14 cellular contexts compared by ENCODE assay signal in the genomic region with DNA sequence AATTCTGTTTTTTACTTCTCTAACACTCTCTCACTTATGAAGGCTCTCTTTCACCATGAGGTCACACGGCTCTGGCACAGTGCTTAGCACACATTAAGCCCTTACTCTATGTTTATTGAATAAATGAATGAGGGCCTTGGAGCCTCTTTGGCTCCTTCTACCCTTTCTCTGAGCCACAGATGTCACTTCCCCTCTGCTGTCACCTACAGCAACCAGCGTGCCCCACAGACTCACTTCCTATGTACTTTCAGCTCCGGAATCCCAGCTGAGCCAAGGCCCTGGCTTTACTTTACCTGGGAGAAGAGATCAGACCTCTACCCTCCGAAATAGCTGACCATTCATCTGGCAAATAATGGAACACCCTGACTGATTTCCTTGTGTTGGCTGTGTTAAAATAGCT. TPM values are rescaled to one million over a fixed set of nuclear protein-coding genes. Genes with fewer than 3 reads are reported as not detected.
A peak's percentile ranks its signal among the peaks of the same experiment; 100 is the strongest.
DNase-seq lines count a peak whose midpoint lies in the region; ATAC-seq and TF ChIP-seq lines count a peak whose summit lies in the region.
"Had no signal": no experiment of that assay in that cellular context is flagged by ENCODE, and none has a peak within 500 bp of the region (broad histone marks: within the 10 kb centered on the region; RNA-seq: fewer than 3 reads in every experiment).

No MANE protein-coding gene starts in this region.

- no peak for TF ChIP-seq CTCF in parathyroid adenoma (IDR thresholded peaks at IDR 0.05)
- TF ChIP-seq CTCF in brain microvascular endothelial cell (IDR thresholded peaks at IDR 0.05; ENCODE audit: low read depth, low read length, missing control alignments): no peak

- no peak overlapping the region for H2AFZ ChIP-seq in parathyroid adenoma

- H3K4me3 ChIP-seq in parathyroid adenoma (ENCODE audit: low read depth, low read length): no peak overlapping the region
- no peak overlapping the region for H3K4me3 ChIP-seq in brain microvascular endothelial cell (ENCODE audit: low read depth, low read length)
- H3K4me3 ChIP-seq: ascending aorta, heart left ventricle, suprapubic skin had no signal

- ATAC-seq in HG03469 (IDR thresholded peaks at IDR 0.05; ENCODE audit: unreplicated experiment): peak; percentile 39

- H3K27ac Mint-ChIP-seq in activated CD4-positive, alpha-beta T cell treated with anti-CD3 and anti-CD28 coated beads, Interleukin-2, amount 10 ng/mL, durations not matched to agents 24 days and 14 days: peak overlapping the region; percentile 48
- peak overlapping the region; percentile 5 for H3K27ac Mint-ChIP-seq in activated T-helper 1 cell treated with anti-CD3 and anti-CD28 coated beads, Interleukin-12 subunit alpha, Interleukin-12 subunit beta, Interleukin-2, Interleukin-4 antibody, amounts not matched to agents 30 ng/mL and 10 ng/mL and 1 ng/mL, durations not matched to agents 14 hours and 24 hours and 36 hours
- H3K27ac Mint-ChIP-seq: endodermal cell had no signal

- H3K4me2 ChIP-seq in parathyroid adenoma (ENCODE audit: low read length): no peak overlapping the region

- no peak overlapping the region for H3K9ac ChIP-seq in parathyroid adenoma

- no peaks in the 10 kb centered on the region for H3K9me3 Mint-ChIP-seq in activated CD4-positive, alpha-beta T cell treated with anti-CD3 and anti-CD28 coated beads, Interleukin-2, amount 10 ng/mL, durations not matched to agents 24 days and 14 days
- no peaks in the 10 kb centered on the region for H3K9me3 Mint-ChIP-seq in activated T-helper 1 cell treated with anti-CD3 and anti-CD28 coated beads, Interleukin-12 subunit alpha, Interleukin-12 subunit beta, Interleukin-2, Interleukin-4 antibody, amounts not matched to agents 30 ng/mL and 10 ng/mL and 1 ng/mL, durations not matched to agents 14 hours and 24 hours and 36 hours
- H3K9me3 Mint-ChIP-seq: endodermal cell had no signal

- H3K27me3 ChIP-seq in parathyroid adenoma (ENCODE audit: control insufficient read depth, insufficient read depth, low read length) (no peaks in the 10 kb centered on the region), brain microvascular endothelial cell (replicated peaks) (no peaks in the 10 kb centered on the region)
- H3K27me3 ChIP-seq: ascending aorta, heart left ventricle, suprapubic skin had no signal

- intact Hi-C loops in activated CD4-positive, alpha-beta T cell treated with anti-CD3 and anti-CD28 coated beads, Interleukin-2, amount 10 ng/mL, durations not matched to agents 24 days and 14 days (cut with micrococcal nuclease): loop anchor here (2.0 to 10.0 kb wide), 4 partner anchors 118 to 876 kb away; a partner anchor contains a TSS
- intact Hi-C loops in activated T-helper 1 cell treated with anti-CD3 and anti-CD28 coated beads, Interleukin-12 subunit alpha, Interleukin-12 subunit beta, Interleukin-2, Interleukin-4 antibody, amounts not matched to agents 30 ng/mL and 10 ng/mL and 1 ng/mL, durations not matched to agents 14 hours and 24 hours and 36 hours (cut with micrococcal nuclease): loop anchor here (5.0 kb wide), 5 partner anchors 238 to 873 kb away; a partner anchor contains a TSS

- no peaks in the 10 kb centered on the region for H3K36me3 ChIP-seq in parathyroid adenoma (ENCODE audit: control insufficient read depth, insufficient read depth, low read length)
- no peaks in the 10 kb centered on the region for H3K36me3 ChIP-seq in brain microvascular endothelial cell (replicated peaks)
- H3K36me3 ChIP-seq: ascending aorta, heart left ventricle, suprapubic skin had no signal

- no peaks in the 10 kb centered on the region for H3K9me3 ChIP-seq in parathyroid adenoma (ENCODE audit: control insufficient read depth, low read length)
- H3K9me3 ChIP-seq: ascending aorta, heart left ventricle, suprapubic skin had no signal

- H3K27me3 Mint-ChIP-seq in activated CD4-positive, alpha-beta T cell treated with anti-CD3 and anti-CD28 coated beads, Interleukin-2, amount 10 ng/mL, durations not matched to agents 24 days and 14 days: peaks cover 3% of the 10 kb centered on the region
- peaks cover 9% of the 10 kb centered on the region for H3K27me3 Mint-ChIP-seq in activated T-helper 1 cell treated with anti-CD3 and anti-CD28 coated beads, Interleukin-12 subunit alpha, Interleukin-12 subunit beta, Interleukin-2, Interleukin-4 antibody, amounts not matched to agents 30 ng/mL and 10 ng/mL and 1 ng/mL, durations not matched to agents 14 hours and 24 hours and 36 hours (ENCODE audit: insufficient read depth)

- H3K4me1 ChIP-seq in parathyroid adenoma: no peaks in the 10 kb centered on the region
- H3K4me1 ChIP-seq: ascending aorta, suprapubic skin had no signal

- in situ Hi-C loops in brain microvascular endothelial cell (cut with HindIII; ENCODE audit: low pct_ligation_motif_present, low sequenced_read_pairs): no loop called here

- no peaks in the 10 kb centered on the region for H3K36me3 Mint-ChIP-seq in activated CD4-positive, alpha-beta T cell treated with anti-CD3 and anti-CD28 coated beads, Interleukin-2, amount 10 ng/mL, durations not matched to agents 24 days and 14 days (ENCODE audit: low read depth)
- no peaks in the 10 kb centered on the region for H3K36me3 Mint-ChIP-seq in activated T-helper 1 cell treated with anti-CD3 and anti-CD28 coated beads, Interleukin-12 subunit alpha, Interleukin-12 subunit beta, Interleukin-2, Interleukin-4 antibody, amounts not matched to agents 30 ng/mL and 10 ng/mL and 1 ng/mL, durations not matched to agents 14 hours and 24 hours and 36 hours (ENCODE audit: low read depth)

- H3K4me1 Mint-ChIP-seq in activated CD4-positive, alpha-beta T cell treated with anti-CD3 and anti-CD28 coated beads, Interleukin-2, amount 10 ng/mL, durations not matched to agents 24 days and 14 days: peaks cover 20% of the 10 kb centered on the region
- peaks cover 22% of the 10 kb centered on the region for H3K4me1 Mint-ChIP-seq in activated T-helper 1 cell treated with anti-CD3 and anti-CD28 coated beads, Interleukin-12 subunit alpha, Interleukin-12 subunit beta, Interleukin-2, Interleukin-4 antibody, amounts not matched to agents 30 ng/mL and 10 ng/mL and 1 ng/mL, durations not matched to agents 14 hours and 24 hours and 36 hours (ENCODE audit: low read depth)

- peak overlapping the region; percentile 9 for H3K4me3 Mint-ChIP-seq in activated CD4-positive, alpha-beta T cell treated with anti-CD3 and anti-CD28 coated beads, Interleukin-2, amount 10 ng/mL, durations not matched to agents 24 days and 14 days
- no peak overlapping the region for H3K4me3 Mint-ChIP-seq in activated T-helper 1 cell treated with anti-CD3 and anti-CD28 coated beads, Interleukin-12 subunit alpha, Interleukin-12 subunit beta, Interleukin-2, Interleukin-4 antibody, amounts not matched to agents 30 ng/mL and 10 ng/mL and 1 ng/mL, durations not matched to agents 14 hours and 24 hours and 36 hours
- H3K4me3 Mint-ChIP-seq: endodermal cell had no signal

- peak overlapping the region; percentile 61 for H3K27ac ChIP-seq in parathyroid adenoma
- no peak overlapping the region for H3K27ac ChIP-seq in brain microvascular endothelial cell
- H3K27ac ChIP-seq: ascending aorta, RWPE1, suprapubic skin had no signal

- H3K79me2 ChIP-seq in parathyroid adenoma: no peaks in the 10 kb centered on the region

- DNase-seq in activated CD4-positive, alpha-beta T cell treated with anti-CD3 and anti-CD28 coated beads, Interleukin-2, amount 10 ng/mL, durations not matched to agents 24 days and 14 days: peak; percentile 70
- DNase-seq in activated CD4-positive, alpha-beta T cell treated with anti-CD3 and anti-CD28 coated beads for 1 hour: no peak
- DNase-seq in activated T-helper 1 cell treated with anti-CD3 and anti-CD28 coated beads, Interleukin-12 subunit alpha, Interleukin-12 subunit beta, Interleukin-2, Interleukin-4 antibody, amounts not matched to agents 30 ng/mL and 10 ng/mL and 1 ng/mL, durations not matched to agents 14 hours and 24 hours and 36 hours (ENCODE audit: low spot score): no peak
- DNase-seq in NK-92 treated with Interleukin-12 subunit alpha and Interleukin-12 subunit beta, amount 100 ng/mL, for 24 hours (lab: John Stamatoyannopoulos, UW): no peak
- DNase-seq in brain microvascular endothelial cell: no peak
- no peak for DNase-seq in COLO829 (ENCODE audit: low spot score)
- DNase-seq: activated CD4-positive, alpha-beta T cell treated with anti-CD3 and anti-CD28 coated beads, Interleukin-2, amount 50 U/mL, for 1 hour had no signal

RNA-seq across cellular contexts. Expression of a gene that starts 53.7 kb away (rescaled TPM):
- not detected in 2 replicates for total RNA-seq in activated CD4-positive, alpha-beta T cell treated with anti-CD3 and anti-CD28 coated beads, Interleukin-2, amount 10 ng/mL, durations not matched to agents 24 days and 14 days
- under 0.01 TPM in 1 of 2 replicates, not detected in the other for total RNA-seq in activated T-helper 1 cell treated with anti-CD3 and anti-CD28 coated beads, Interleukin-12 subunit alpha, Interleukin-12 subunit beta, Interleukin-2, Interleukin-4 antibody, amounts not matched to agents 30 ng/mL and 10 ng/mL and 1 ng/mL, durations not matched to agents 14 hours and 24 hours and 36 hours
